In genomic region chr3:125310623-125311076, GRCh38 we compare ENCODE assay signal across 9 cellular contexts.
DNase-seq lines count a peak whose midpoint lies in the region; ATAC-seq and TF ChIP-seq lines count a peak whose summit lies in the region.
"Had no signal": no experiment of that assay in that cellular context is flagged by ENCODE, and none has a peak within 500 bp of the region (broad histone marks: within the 10 kb centered on the region; RNA-seq: fewer than 3 reads in every experiment).

No MANE protein-coding gene starts in this region.

- intact Hi-C loops in Right ventricle myocardium inferior (cut with DNase I): no loop called here

- no peak for TF ChIP-seq CTCF in right atrium auricular region (IDR thresholded peaks at IDR 0.05)

- DNase-seq in Right ventricle myocardium inferior (ENCODE audit: missing footprints) (no peak), right atrium auricular region (ENCODE audit: low spot score) (no peak), activated T-helper 1 cell treated with Interleukin-2 at 50 U/mL for 16 hours (ENCODE audit: low read depth) (peak; percentile 9), naive B cell (peak; percentile 5)
- DNase-seq: left cardiac atrium had no signal

- H3K9me3 ChIP-seq in right atrium auricular region: no peaks in the 10 kb centered on the region

- peaks cover 23 to 49% (median 31%) of the 10 kb centered on the region in 3 donors for H3K4me1 Mint-ChIP-seq in naive B cell

- H3K27ac ChIP-seq in right atrium auricular region: no peak overlapping the region

- no peaks in the 10 kb centered on the region for H3K4me1 ChIP-seq in right atrium auricular region

- ATAC-seq in Right ventricle myocardium inferior (peak; percentile 39), naive B cell (ENCODE audit: low read depth in 2 of 2) (peak; percentile 20 to 56), GM18870 (IDR thresholded peaks at IDR 0.05; ENCODE audit: unreplicated experiment) (no peak), GM21381 (IDR thresholded peaks at IDR 0.05; ENCODE audit: unreplicated experiment) (no peak), GM19395 (IDR thresholded peaks at IDR 0.05; ENCODE audit: unreplicated experiment) (no peak), HG02623 (IDR thresholded peaks at IDR 0.05; ENCODE audit: unreplicated experiment) (no peak)

- peaks cover 21 to 39% of the 10 kb centered on the region in 2 donors for H3K36me3 Mint-ChIP-seq in naive B cell

- peaks cover 4% of the 10 kb centered on the region for H3K36me3 ChIP-seq in right atrium auricular region

- no peaks in the 10 kb centered on the region for H3K27me3 Mint-ChIP-seq in naive B cell

- H3K27me3 ChIP-seq in right atrium auricular region: no peaks in the 10 kb centered on the region

- H3K4me3 ChIP-seq in right atrium auricular region: peak overlapping the region in 1 of 2 donors; percentile 17

- H3K4me3 Mint-ChIP-seq in naive B cell: peak overlapping the region in 7 of 8 donors; percentile 59 to 83 (median 79)

- peaks cover 0 to 6% (median 0%) of the 10 kb centered on the region in 7 donors for H3K9me3 Mint-ChIP-seq in naive B cell

- H3K27ac Mint-ChIP-seq in naive B cell: peak overlapping the region in 5 of 6 donors; percentile 46 to 69 (median 60)

Comparison
In these comparisons a context has a peak if more than half of its experiments do, and no peak if none do; other contexts are left out.
1. ATAC-seq: peak in Right ventricle myocardium inferior (single experiment) and naive B cell (2 of 2); none in GM18870 (single experiment), GM21381 (single experiment), GM19395 (single experiment) and HG02623 (single experiment).
2. DNase-seq: peak in activated T-helper 1 cell treated with Interleukin-2 at 50 U/mL for 16 hours (single experiment) and naive B cell (single experiment); none in Right ventricle myocardium inferior (single experiment) and right atrium auricular region (single experiment).